ENCODE assay signal across 13 cellular contexts in genomic region chr3:62368705-62369475, GRCh38. TPM values are rescaled to one million over a fixed set of nuclear protein-coding genes. Genes with fewer than 3 reads are reported as not detected.
DNase-seq lines count a peak whose midpoint lies in the region; ATAC-seq and TF ChIP-seq lines count a peak whose summit lies in the region.
"Had no signal": no experiment of that assay in that cellular context is flagged by ENCODE, and none has a peak within 500 bp of the region (broad histone marks: within the 10 kb centered on the region; RNA-seq: fewer than 3 reads in every experiment).

No MANE protein-coding gene starts in this region.

- peaks cover 22 to 28% of the 10 kb centered on the region in 2 donors for H3K4me1 ChIP-seq in gastrocnemius medialis

- no peak overlapping the region for H3K27ac ChIP-seq in gastrocnemius medialis
- H3K27ac ChIP-seq: 22Rv1, brain microvascular endothelial cell, right lobe of liver had no signal

- H3K4me3 ChIP-seq in iPS-11a (ENCODE audit: low read depth, low read length) (peak overlapping the region; percentile 29), gastrocnemius medialis (peak overlapping the region; percentile 31 to 56 (median 38))
- H3K4me3 ChIP-seq: lung, right lobe of liver had no signal

- peaks cover 84 to 93% (median 87%) of the 10 kb centered on the region in 3 donors for H3K27me3 ChIP-seq in gastrocnemius medialis

- DNase-seq in DMS53 (lab: John Stamatoyannopoulos, UW) = peak; percentile 53
- DNase-seq in DMS53 treated with DMSO at 0.1 percent for 48 hours (lab: John Stamatoyannopoulos, UW; ENCODE audit: unreplicated experiment) = no peak
- no peak for DNase-seq in gastrocnemius medialis
- no peak for DNase-seq in cerebellar cortex (ENCODE audit: low spot score)
- DNase-seq: brain microvascular endothelial cell, DND-41, right lobe of liver had no signal

- ATAC-seq in SK-N-SH treated with all-trans-retinoic acid at 6 μM for 48 hours (peak; percentile 57), gastrocnemius medialis (no peak), HG02973 (IDR thresholded peaks at IDR 0.05; ENCODE audit: unreplicated experiment) (no peak), GM18868 (IDR thresholded peaks at IDR 0.05; ENCODE audit: unreplicated experiment) (no peak)

- no peaks in the 10 kb centered on the region for H3K9me3 ChIP-seq in gastrocnemius medialis
- H3K9me3 ChIP-seq: right lobe of liver had no signal

- intact Hi-C loops in gastrocnemius medialis (cut with DNase I; ENCODE audit: low total_unique reads) = no loop called here

- no peak for TF ChIP-seq POLR2A in gastrocnemius medialis (IDR thresholded peaks at IDR 0.05)

- in situ Hi-C loops in gastrocnemius medialis (cut with MboI; ENCODE audit: low sequenced_read_pairs in 4 of 4) = no loop called here

- no peak for TF ChIP-seq CTCF in gastrocnemius medialis (IDR thresholded peaks at IDR 0.05 in 4 of 5, conservative IDR thresholded peaks at IDR 0.05 in 1 of 5)

- no peaks in the 10 kb centered on the region for H3K36me3 ChIP-seq in gastrocnemius medialis
- H3K36me3 ChIP-seq: brain microvascular endothelial cell, right lobe of liver had no signal

TF ChIP-seq in SK-N-SH treated with all-trans-retinoic acid at 6 μM for 48 hours, 23 proteins besides CTCF, POLR2A, EP300 and RAD21:
- TF ChIP-seq, protein P1, sequence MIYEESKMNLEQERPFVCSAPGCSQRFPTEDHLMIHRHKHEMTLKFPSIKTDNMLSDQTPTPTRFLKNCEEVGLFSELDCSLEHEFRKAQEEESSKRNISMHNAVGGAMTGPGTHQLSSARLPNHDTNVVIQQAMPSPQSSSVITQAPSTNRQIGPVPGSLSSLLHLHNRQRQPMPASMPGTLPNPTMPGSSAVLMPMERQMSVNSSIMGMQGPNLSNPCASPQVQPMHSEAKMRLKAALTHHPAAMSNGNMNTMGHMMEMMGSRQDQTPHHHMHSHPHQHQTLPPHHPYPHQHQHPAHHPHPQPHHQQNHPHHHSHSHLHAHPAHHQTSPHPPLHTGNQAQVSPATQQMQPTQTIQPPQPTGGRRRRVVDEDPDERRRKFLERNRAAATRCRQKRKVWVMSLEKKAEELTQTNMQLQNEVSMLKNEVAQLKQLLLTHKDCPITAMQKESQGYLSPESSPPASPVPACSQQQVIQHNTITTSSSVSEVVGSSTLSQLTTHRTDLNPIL (CRISPR knock-in tag; IDR thresholded peaks at IDR 0.05; ENCODE audit: low read depth) = no peak
- TF ChIP-seq ZNF565 (CRISPR knock-in tag; conservative IDR thresholded peaks at IDR 0.05; ENCODE audit: low read depth) (no peak), ZFP3 (CRISPR knock-in tag; IDR thresholded peaks at IDR 0.05) (no peak)

RNA-seq across cellular contexts. Expression of gene FEZF2, which starts 4.5 kb away (rescaled TPM):
- not detected for total RNA-seq in gastrocnemius medialis
- total RNA-seq: lung, right lobe of liver had no signal
